Comparison of ENCODE assay signal across 24 cellular contexts in the genomic region with DNA sequence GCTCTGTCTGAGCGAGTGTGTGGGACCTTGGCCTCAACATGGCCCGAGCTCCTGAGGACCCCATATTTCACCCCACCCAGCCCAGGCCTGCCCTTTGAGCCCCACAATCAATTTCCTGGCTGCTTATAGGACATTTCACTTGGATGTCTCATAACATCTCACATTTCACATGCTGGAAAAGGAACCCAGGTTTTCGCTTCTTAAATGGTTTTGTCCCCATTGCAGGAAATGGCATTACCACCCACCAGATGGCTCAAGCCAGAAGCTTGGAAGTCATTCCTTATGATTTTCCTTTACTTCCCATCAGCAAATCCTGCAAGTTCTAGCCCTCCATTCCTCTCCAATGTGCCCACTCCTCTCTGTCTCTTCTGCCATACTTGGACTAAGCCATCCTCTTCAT. TPM values are rescaled to one million over a fixed set of nuclear protein-coding genes. Genes with fewer than 3 reads are reported as not detected.
"Had no signal": no experiment of that assay in that cellular context is flagged by ENCODE, and none has a peak within 500 bp of the region (broad histone marks: within the 10 kb centered on the region; RNA-seq: fewer than 3 reads in every experiment).

No MANE protein-coding gene starts in this region.

- H3K27ac Mint-ChIP-seq: activated B cell treated with CpG ODN at 0.5 μM for 24 hours; activated CD4-positive, alpha-beta T cell treated with anti-CD3 and anti-CD28 coated beads, Interleukin-2, amount 10 ng/mL, durations not matched to agents 24 days and 14 days; activated CD8-positive, alpha-beta T cell treated with anti-CD3 and anti-CD28 coated beads for 36 hours; activated naive CD8-positive, alpha-beta T cell; activated T-cell treated with anti-CD3 and anti-CD28 coated beads, Interleukin-2, amount 50 U/mL, for 72 hours; T-helper 2 cell treated with Interferon-gamma antibody and Interleukin-4, amounts not matched to agents 5 μg/mL and 100 μg/mL, for 36 hours had no signal

- ATAC-seq: activated CD8-positive, alpha-beta T cell treated with anti-CD3 and anti-CD28 coated beads for 36 hours; activated T-cell treated with anti-CD3 and anti-CD28 coated beads, Interleukin-2, amount 50 U/mL, for 72 hours; mucosa of descending colon; sciatic nerve; stimulated activated naive CD8-positive, alpha-beta T cell treated with anti-CD3 and anti-CD28 coated beads, Interleukin-15, amount 100 ng/mL, for 72 hours had no signal

- H3K27me3 ChIP-seq: suprapubic skin had no signal

- DNase-seq: activated B cell treated with CpG ODN at 0.5 μM for 24 hours; activated CD4-positive, alpha-beta T cell treated with anti-CD3 and anti-CD28 coated beads, Interleukin-2, amount 10 ng/mL, durations not matched to agents 24 days and 14 days; activated CD8-positive, alpha-beta T cell treated with anti-CD3 and anti-CD28 coated beads for 36 hours; activated gamma-delta T cell treated with Interleukin-2 at 50 U/mL for 16 hours; activated T-cell treated with anti-CD3 and anti-CD28 coated beads, Interleukin-2, amount 50 U/mL, for 72 hours; caudate nucleus; effector CD8-positive, alpha-beta T cell; foreskin melanocyte; glutamatergic neuron; hypothalamus; mesenchymal stem cell; mucosa of descending colon; naive B cell; SHP77; stimulated activated CD4-positive, alpha-beta T cell treated with anti-CD3 and anti-CD28 coated beads, Interleukin-4, amount 100 ng/mL, for 1 hour; stimulated activated naive CD8-positive, alpha-beta T cell treated with anti-CD3 and anti-CD28 coated beads, Interleukin-15, amount 100 ng/mL, for 72 hours; trophoblast cell had no signal

- H3K4me1 Mint-ChIP-seq: activated B cell treated with CpG ODN at 0.5 μM for 24 hours; activated CD4-positive, alpha-beta T cell treated with anti-CD3 and anti-CD28 coated beads, Interleukin-2, amount 10 ng/mL, durations not matched to agents 24 days and 14 days; naive B cell; stimulated activated naive CD8-positive, alpha-beta T cell treated with anti-CD3 and anti-CD28 coated beads, Interleukin-15, amount 100 ng/mL, for 72 hours had no signal

- H3K36me3 ChIP-seq: suprapubic skin had no signal

- H3K9me3 Mint-ChIP-seq: activated B cell treated with CpG ODN at 0.5 μM for 24 hours; activated CD4-positive, alpha-beta T cell treated with anti-CD3 and anti-CD28 coated beads, Interleukin-2, amount 10 ng/mL, durations not matched to agents 24 days and 14 days; activated CD8-positive, alpha-beta T cell treated with anti-CD3 and anti-CD28 coated beads for 36 hours; activated T-cell treated with anti-CD3 and anti-CD28 coated beads, Interleukin-2, amount 50 U/mL, for 72 hours; naive B cell; neural crest cell; stimulated activated naive CD8-positive, alpha-beta T cell treated with anti-CD3 and anti-CD28 coated beads, Interleukin-15, amount 100 ng/mL, for 72 hours; T-helper 2 cell treated with Interferon-gamma antibody and Interleukin-4, amounts not matched to agents 5 μg/mL and 100 μg/mL, for 36 hours had no signal

- H3K36me3 Mint-ChIP-seq: activated naive CD8-positive, alpha-beta T cell; naive B cell had no signal

- H3K27ac ChIP-seq: SK-N-MC, suprapubic skin had no signal

- H3K9me3 ChIP-seq: mucosa of descending colon, suprapubic skin had no signal

- H3K4me2 ChIP-seq: smooth muscle cell had no signal

- H3K27me3 Mint-ChIP-seq: activated CD4-positive, alpha-beta T cell treated with anti-CD3 and anti-CD28 coated beads, Interleukin-2, amount 10 ng/mL, durations not matched to agents 24 days and 14 days; activated CD8-positive, alpha-beta T cell treated with anti-CD3 and anti-CD28 coated beads for 36 hours; activated naive CD8-positive, alpha-beta T cell; stimulated activated naive CD8-positive, alpha-beta T cell treated with anti-CD3 and anti-CD28 coated beads, Interleukin-15, amount 100 ng/mL, for 72 hours had no signal

- H3K4me3 ChIP-seq: mucosa of descending colon, SK-N-MC, smooth muscle cell, suprapubic skin had no signal

- H3K4me3 Mint-ChIP-seq: activated B cell treated with CpG ODN at 0.5 μM for 24 hours; activated CD4-positive, alpha-beta T cell treated with anti-CD3 and anti-CD28 coated beads, Interleukin-2, amount 10 ng/mL, durations not matched to agents 24 days and 14 days; activated CD8-positive, alpha-beta T cell treated with anti-CD3 and anti-CD28 coated beads for 36 hours; activated naive CD8-positive, alpha-beta T cell; activated T-cell treated with anti-CD3 and anti-CD28 coated beads, Interleukin-2, amount 50 U/mL, for 72 hours; naive B cell; neural crest cell; stimulated activated naive CD8-positive, alpha-beta T cell treated with anti-CD3 and anti-CD28 coated beads, Interleukin-15, amount 100 ng/mL, for 72 hours; T-helper 2 cell treated with Interferon-gamma antibody and Interleukin-4, amounts not matched to agents 5 μg/mL and 100 μg/mL, for 36 hours had no signal

RNA-seq across cellular contexts. Expression of a gene that starts 14.9 kb away (rescaled TPM):
- total RNA-seq: activated B cell treated with CpG ODN at 0.5 μM for 24 hours had no signal
